ENCODE assay signal across 11 cellular contexts in the genomic region with DNA sequence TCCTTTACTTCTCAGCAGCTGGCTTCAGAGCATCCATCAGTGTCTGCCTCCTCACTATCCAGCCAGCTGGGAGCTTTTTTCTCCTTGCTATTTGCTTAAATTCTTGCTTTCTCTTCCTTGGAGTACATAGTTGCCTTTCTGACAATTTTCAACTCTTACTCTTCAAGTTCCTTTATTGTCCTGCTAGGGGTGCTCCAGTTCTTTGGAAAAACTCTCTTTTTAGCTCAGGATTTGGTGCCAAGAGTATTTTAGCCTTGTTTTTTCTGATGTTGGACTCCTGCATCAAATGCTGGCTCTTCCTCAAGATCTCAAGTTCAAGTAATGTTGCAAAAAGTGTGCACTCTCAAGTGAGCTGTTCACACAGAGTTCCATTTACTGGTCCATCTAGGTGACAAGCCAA.
DNase-seq lines count a peak whose midpoint lies in the region; ATAC-seq and TF ChIP-seq lines count a peak whose summit lies in the region.
"Had no signal": no experiment of that assay in that cellular context is flagged by ENCODE, and none has a peak within 500 bp of the region (broad histone marks: within the 10 kb centered on the region; RNA-seq: fewer than 3 reads in every experiment).

No MANE protein-coding gene starts in this region.

- no peaks in the 10 kb centered on the region for H3K9me3 ChIP-seq in heart left ventricle
- H3K9me3 ChIP-seq in gastrocnemius medialis: no peaks in the 10 kb centered on the region

- H3K4me3 ChIP-seq in heart left ventricle (no peak overlapping the region), gastrocnemius medialis (no peak overlapping the region)

- in situ Hi-C loops in gastrocnemius medialis (cut with MboI; ENCODE audit: low sequenced_read_pairs in 4 of 4): loop anchor here in 1 of 4 donors (25.0 kb wide), 1 partner anchor 563 kb away; no protein-coding TSS in a partner anchor

- H3K27me3 ChIP-seq in heart left ventricle: no peaks in the 10 kb centered on the region
- no peaks in the 10 kb centered on the region for H3K27me3 ChIP-seq in gastrocnemius medialis

- intact Hi-C loops in heart left ventricle (cut with DNase I): loop anchor here in 9 of 10 donors (2.0 to 10.0 kb wide), 6 partner anchors 322 to 868 kb away; no protein-coding TSS in a partner anchor
- intact Hi-C loops in gastrocnemius medialis (cut with DNase I; ENCODE audit: low total_unique reads): no loop called here

- no peak for TF ChIP-seq POLR2A in heart left ventricle (IDR thresholded peaks at IDR 0.05)
- no peak for TF ChIP-seq POLR2A in gastrocnemius medialis (IDR thresholded peaks at IDR 0.05)

- DNase-seq in HCEC 1CT: peak; percentile 4
- peak; percentile 72 for DNase-seq in astrocyte of the hippocampus (ENCODE audit: low read depth, low spot score)
- DNase-seq in heart left ventricle: no peak
- DNase-seq in gastrocnemius medialis: no peak
- DNase-seq in 8988T: no peak
- no peak for DNase-seq in SKM-1 (lab: John Stamatoyannopoulos, UW; ENCODE audit: unreplicated experiment)
- no peak for DNase-seq in NCI-H187 treated with DMSO at 0.1 percent for 48 hours (lab: John Stamatoyannopoulos, UW)
- DNase-seq: activated gamma-delta T cell; NCI-H2081; stimulated activated naive B cell treated with anti-CD40 and anti-IgM and Interleukin-4, amounts not matched to agents 10 μg/mL and 1 μg/mL and 100 μg/mL, for 72 hours had no signal

- ATAC-seq in heart left ventricle (peak in 1 of 4 donors; percentile 74), gastrocnemius medialis (peak in 1 of 2 donors; percentile 50)
- no peak for ATAC-seq in activated CD4-positive, CD25-positive, alpha-beta regulatory T cell treated with anti-CD3 and anti-CD28 coated beads, Interleukin-2, amount 50 U/mL, for 24 hours
- ATAC-seq: stimulated activated naive B cell treated with anti-CD40 and anti-IgM and Interleukin-4, amounts not matched to agents 10 μg/mL and 1 μg/mL and 100 μg/mL, for 72 hours had no signal

- peaks cover 0 to 7% (median 2%) of the 10 kb centered on the region in 12 donors for H3K4me1 ChIP-seq in heart left ventricle
- no peaks in the 10 kb centered on the region for H3K4me1 ChIP-seq in gastrocnemius medialis

- TF ChIP-seq CTCF in heart left ventricle (IDR thresholded peaks at IDR 0.05) (peak; percentile 25 to 70 (median 58)), gastrocnemius medialis (IDR thresholded peaks at IDR 0.05 in 4 of 5, conservative IDR thresholded peaks at IDR 0.05 in 1 of 5) (peak in 4 of 5 experiments; percentile 9 to 40 (median 32))

- no peak overlapping the region for H3K27ac ChIP-seq in heart left ventricle
- H3K27ac ChIP-seq in gastrocnemius medialis: no peak overlapping the region

- H3K36me3 ChIP-seq in heart left ventricle: no peaks in the 10 kb centered on the region
- H3K36me3 ChIP-seq in gastrocnemius medialis: no peaks in the 10 kb centered on the region

Comparison
In these comparisons a context has a peak if more than half of its experiments do, and no peak if none do; other contexts are left out.
1. DNase-seq: peak in HCEC 1CT (single experiment) and astrocyte of the hippocampus (single experiment); none in heart left ventricle (0 of 5), gastrocnemius medialis (0 of 2), 8988T (single experiment), SKM-1 (single experiment) and NCI-H187 treated with DMSO at 0.1 percent for 48 hours (single experiment).